In the genomic region with DNA sequence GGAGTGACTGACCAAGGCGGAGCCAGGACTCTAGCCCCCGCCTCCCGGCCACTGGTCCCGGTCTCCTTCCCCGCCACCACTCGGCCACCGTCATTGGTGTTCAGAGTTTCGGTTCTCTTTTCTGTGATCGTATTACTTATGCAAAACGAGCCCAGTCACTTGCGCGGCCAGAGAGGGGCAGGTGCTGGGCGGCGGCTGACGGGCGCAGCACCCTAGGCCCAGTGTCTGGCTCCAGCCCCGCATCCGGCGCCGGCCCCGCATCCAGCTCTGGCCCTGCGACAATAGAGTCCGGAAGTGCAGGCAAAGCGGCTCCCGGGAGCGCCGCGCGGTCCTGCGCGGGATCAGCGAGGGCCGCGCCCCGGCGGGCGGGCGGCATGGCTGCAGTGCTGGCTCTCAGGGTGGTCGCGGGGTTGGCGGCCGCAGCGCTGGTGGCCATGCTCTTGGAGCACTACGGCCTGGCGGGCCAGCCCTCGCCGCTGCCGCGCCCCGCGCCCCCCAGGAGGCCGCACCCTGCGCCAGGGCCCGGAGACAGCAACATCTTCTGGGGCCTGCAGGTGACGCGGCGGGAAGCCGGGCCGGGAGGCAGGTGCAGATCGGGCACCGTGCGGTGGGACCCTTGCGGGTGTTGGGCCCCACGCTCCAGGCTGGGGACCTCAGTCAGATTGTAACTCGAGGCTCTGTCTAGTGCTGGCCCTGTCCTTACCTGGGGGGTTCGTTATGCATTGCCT, we compare ENCODE assay signal across 8 cellular contexts. TPM values are rescaled to one million over a fixed set of nuclear protein-coding genes. Genes with fewer than 3 reads are reported as not detected.
A peak's percentile ranks its signal among the peaks of the same experiment; 100 is the strongest.
DNase-seq lines count a peak whose midpoint lies in the region; ATAC-seq and TF ChIP-seq lines count a peak whose summit lies in the region.

Gene TMEM62 (plus strand): TSS at position 158 of the 728 bp plus-strand sequence. CDS start 217 bp downstream, at position 375.

- peaks cover 8% of the 10 kb centered on the region for H3K4me1 ChIP-seq in colonic mucosa

- H3K27me3 ChIP-seq in colonic mucosa (no peaks in the 10 kb centered on the region), layer of hippocampus (ENCODE audit: control insufficient read depth, insufficient read depth, low read length) (no peaks in the 10 kb centered on the region)

- H3K27ac ChIP-seq in colonic mucosa, result peak within 1 kb of the TSS; percentile 94
- H3K27ac ChIP-seq in layer of hippocampus (ENCODE audit: low read depth, low read length), result peak within 1 kb of the TSS; percentile 69

- H3K4me3 ChIP-seq in colonic mucosa, result peak within 1 kb of the TSS; percentile 98

- peak; percentile 75 for ATAC-seq in GM18861 (IDR thresholded peaks at IDR 0.05; ENCODE audit: unreplicated experiment)
- ATAC-seq in HG03066 (IDR thresholded peaks at IDR 0.05; ENCODE audit: low read depth, unreplicated experiment), result peak; percentile 94

- TF ChIP-seq CTCF in colonic mucosa (IDR thresholded peaks at IDR 0.05), result no peak

- peak; percentile 86 for DNase-seq in AG08395 (ENCODE audit: low spot score)
- peak; percentile 67 for DNase-seq in NCI-H510A (lab: John Stamatoyannopoulos, UW)
- peak; percentile 76 for DNase-seq in activated CD4-positive, alpha-beta T cell treated with anti-CD3 and anti-CD28 coated beads for 48 hours
- peak; percentile 92 for DNase-seq in colonic mucosa
- DNase-seq in stimulated activated CD4-positive, alpha-beta T cell treated with anti-CD3 and anti-CD28 coated beads, Interleukin-1b, Interleukin-23, amount 100 ng/mL, for 48 hours, result peak; percentile 58

- H3K36me3 ChIP-seq in colonic mucosa, result no peaks in the 10 kb centered on the region

- no peaks in the 10 kb centered on the region for H3K9me3 ChIP-seq in colonic mucosa

- H3K9ac ChIP-seq in colonic mucosa (ENCODE audit: low read depth in 2 of 2, low read length in 2 of 2), result peak within 1 kb of the TSS; percentile 92 to 94

- intact Hi-C loops in colonic mucosa (cut with DNase I), result no loop called here

RNA-seq across cellular contexts. Expression of gene TMEM62, which starts in this region (rescaled TPM):
- 10 to 100 TPM; 33.0 to 34.2 TPM for total RNA-seq in colonic mucosa

Comparison
In these comparisons a context has a peak if more than half of its experiments do, and no peak if none do; other contexts are left out.
1. Peak in every context shown above with its lines: DNase-seq, ATAC-seq, H3K4me3 ChIP-seq and H3K27ac ChIP-seq.